35 cellular contexts compared by ENCODE assay signal in the genomic region with DNA sequence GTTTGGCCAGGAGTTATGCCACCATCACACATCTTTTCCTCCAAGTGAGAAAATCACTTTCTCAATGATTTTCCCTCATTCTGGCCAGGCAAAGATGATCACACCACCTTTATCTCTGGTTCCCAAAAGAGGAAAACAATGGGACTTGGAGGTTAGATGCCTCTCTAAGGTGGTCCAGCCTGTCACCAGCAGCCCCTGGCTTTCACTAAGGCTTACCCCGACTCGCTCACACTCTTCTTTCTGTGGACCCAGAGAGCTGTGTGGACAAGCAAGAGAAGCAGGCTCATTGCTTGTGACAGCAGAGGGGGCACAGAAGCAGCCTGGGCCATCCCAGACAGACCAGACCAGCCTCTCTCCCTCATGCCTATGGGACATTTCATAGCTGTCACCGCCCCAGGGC.
"Had no signal": no experiment of that assay in that cellular context is flagged by ENCODE, and none has a peak within 500 bp of the region (broad histone marks: within the 10 kb centered on the region; RNA-seq: fewer than 3 reads in every experiment).

No MANE protein-coding gene starts in this region.

- H3K4me3 Mint-ChIP-seq: activated CD4-positive, alpha-beta memory T cell treated with anti-CD3 and anti-CD28 coated beads for 36 hours; activated CD4-positive, alpha-beta T cell treated with anti-CD3 and anti-CD28 coated beads for 36 hours; activated CD4-positive, alpha-beta T cell treated with anti-CD3 and anti-CD28 coated beads, Interleukin-2, amount 10 ng/mL, durations not matched to agents 24 days and 14 days; activated CD8-positive, alpha-beta memory T cell treated with anti-CD3 and anti-CD28 coated beads, Interleukin-2, amount 10 ng/mL, durations not matched to agents 7 days and 5 days; activated CD8-positive, alpha-beta T cell treated with anti-CD3 and anti-CD28 coated beads, Interleukin-2, amount 10 ng/mL, durations not matched to agents 7 days and 5 days; activated naive CD4-positive, alpha-beta T cell treated with anti-CD3 and anti-CD28 coated beads for 36 hours; activated naive CD4-positive, alpha-beta T cell treated with anti-CD3 and anti-CD28 coated beads, Interleukin-2, amount 50 U/mL, for 24 hours; activated naive CD8-positive, alpha-beta T cell treated with anti-CD3 and anti-CD28 coated beads for 36 hours; activated naive CD8-positive, alpha-beta T cell treated with anti-CD3 and anti-CD28 coated beads, Interleukin-2, amount 50 U/mL, for 24 hours; activated T-helper 1 cell treated with anti-CD3 and anti-CD28 coated beads, Interleukin-12 subunit alpha, Interleukin-12 subunit beta, Interleukin-2, Interleukin-4 antibody, amounts not matched to agents 30 ng/mL and 10 ng/mL and 1 ng/mL, durations not matched to agents 14 hours and 24 hours and 36 hours; effector memory CD8-positive, alpha-beta T cell had no signal

- H3K27me3 ChIP-seq: adrenal gland, gastroesophageal sphincter, hepatocyte had no signal

- H3K27ac Mint-ChIP-seq: activated CD4-positive, alpha-beta memory T cell treated with anti-CD3 and anti-CD28 coated beads for 36 hours; activated CD4-positive, alpha-beta T cell treated with anti-CD3 and anti-CD28 coated beads for 36 hours; activated CD4-positive, alpha-beta T cell treated with anti-CD3 and anti-CD28 coated beads, Interleukin-2, amount 10 ng/mL, durations not matched to agents 24 days and 14 days; activated CD8-positive, alpha-beta memory T cell treated with anti-CD3 and anti-CD28 coated beads, Interleukin-2, amount 10 ng/mL, durations not matched to agents 7 days and 5 days; activated CD8-positive, alpha-beta T cell treated with anti-CD3 and anti-CD28 coated beads, Interleukin-2, amount 10 ng/mL, durations not matched to agents 7 days and 5 days; activated naive CD4-positive, alpha-beta T cell treated with anti-CD3 and anti-CD28 coated beads for 36 hours; activated naive CD4-positive, alpha-beta T cell treated with anti-CD3 and anti-CD28 coated beads, Interleukin-2, amount 50 U/mL, for 24 hours; activated naive CD8-positive, alpha-beta T cell treated with anti-CD3 and anti-CD28 coated beads for 36 hours; activated naive CD8-positive, alpha-beta T cell treated with anti-CD3 and anti-CD28 coated beads, Interleukin-2, amount 50 U/mL, for 24 hours; activated T-helper 1 cell treated with anti-CD3 and anti-CD28 coated beads, Interleukin-12 subunit alpha, Interleukin-12 subunit beta, Interleukin-2, Interleukin-4 antibody, amounts not matched to agents 30 ng/mL and 10 ng/mL and 1 ng/mL, durations not matched to agents 14 hours and 24 hours and 36 hours; activated T-helper 2 cell treated with anti-CD3 and anti-CD28 coated beads, Interferon-gamma antibody, Interleukin-2, Interleukin-4, amounts not matched to agents 10 μg/mL and 5 μg/mL and 100 μg/mL, durations not matched to agents 14 hours and 24 hours and 36 hours; effector memory CD8-positive, alpha-beta T cell had no signal

- H3K9me3 ChIP-seq: adrenal gland, body of pancreas, esophagus squamous epithelium, gastroesophageal sphincter, heart right ventricle had no signal

- H3K79me2 ChIP-seq: hepatocyte had no signal

- H3K4me2 ChIP-seq: hepatocyte had no signal

- H3K4me1 ChIP-seq: adrenal gland, body of pancreas, esophagus squamous epithelium, gastroesophageal sphincter, heart right ventricle had no signal

- H3K4me3 ChIP-seq: adrenal gland, body of pancreas, esophagus squamous epithelium, gastroesophageal sphincter, heart right ventricle, hepatocyte had no signal

- H3K36me3 ChIP-seq: adrenal gland, esophagus squamous epithelium, gastroesophageal sphincter, heart right ventricle had no signal

- H2AFZ ChIP-seq: hepatocyte had no signal

- FAIRE-seq: colon, endometrium, endothelial cell of umbilical vein had no signal

- H3K9me3 Mint-ChIP-seq: activated CD4-positive, alpha-beta memory T cell treated with anti-CD3 and anti-CD28 coated beads for 36 hours; activated CD4-positive, alpha-beta T cell treated with anti-CD3 and anti-CD28 coated beads, Interleukin-2, amount 10 ng/mL, durations not matched to agents 24 days and 14 days; activated naive CD4-positive, alpha-beta T cell treated with anti-CD3 and anti-CD28 coated beads for 36 hours; activated naive CD4-positive, alpha-beta T cell treated with anti-CD3 and anti-CD28 coated beads, Interleukin-2, amount 50 U/mL, for 24 hours; activated naive CD8-positive, alpha-beta T cell treated with anti-CD3 and anti-CD28 coated beads for 36 hours; activated naive CD8-positive, alpha-beta T cell treated with anti-CD3 and anti-CD28 coated beads, Interleukin-2, amount 50 U/mL, for 24 hours; activated T-helper 1 cell treated with anti-CD3 and anti-CD28 coated beads, Interleukin-12 subunit alpha, Interleukin-12 subunit beta, Interleukin-2, Interleukin-4 antibody, amounts not matched to agents 30 ng/mL and 10 ng/mL and 1 ng/mL, durations not matched to agents 14 hours and 24 hours and 36 hours; activated T-helper 2 cell treated with anti-CD3 and anti-CD28 coated beads, Interferon-gamma antibody, Interleukin-2, Interleukin-4, amounts not matched to agents 10 μg/mL and 5 μg/mL and 100 μg/mL, durations not matched to agents 14 hours and 24 hours and 36 hours; effector memory CD8-positive, alpha-beta T cell had no signal

- H3K36me3 Mint-ChIP-seq: activated CD4-positive, alpha-beta memory T cell treated with anti-CD3 and anti-CD28 coated beads for 36 hours; activated CD8-positive, alpha-beta memory T cell treated with anti-CD3 and anti-CD28 coated beads, Interleukin-2, amount 10 ng/mL, durations not matched to agents 7 days and 5 days; activated naive CD4-positive, alpha-beta T cell treated with anti-CD3 and anti-CD28 coated beads, Interleukin-2, amount 50 U/mL, for 24 hours; activated naive CD8-positive, alpha-beta T cell treated with anti-CD3 and anti-CD28 coated beads for 36 hours had no signal

- DNase-seq: activated CD4-positive, alpha-beta memory T cell treated with anti-CD3 and anti-CD28 coated beads for 36 hours; activated CD4-positive, alpha-beta T cell treated with anti-CD3 and anti-CD28 coated beads for 36 hours; activated CD4-positive, alpha-beta T cell treated with anti-CD3 and anti-CD28 coated beads, Interleukin-2, amount 10 ng/mL, durations not matched to agents 24 days and 14 days; activated CD4-positive, CD25-positive, alpha-beta regulatory T cell; activated CD4-positive, CD25-positive, alpha-beta regulatory T cell treated with anti-CD3 and anti-CD28 coated beads, Interleukin-2, amount 50 U/mL, for 72 hours; activated CD8-positive, alpha-beta memory T cell treated with anti-CD3 and anti-CD28 coated beads, Interleukin-2, amount 10 ng/mL, durations not matched to agents 7 days and 5 days; activated CD8-positive, alpha-beta memory T cell treated with anti-CD3 and anti-CD28 coated beads, Interleukin-2, amount 50 U/mL, for 4 hours; activated CD8-positive, alpha-beta T cell treated with anti-CD3 and anti-CD28 coated beads, Interleukin-2, amount 10 ng/mL, durations not matched to agents 7 days and 5 days; activated effector memory CD4-positive, alpha-beta T cell treated with anti-CD3 and anti-CD28 coated beads, Interleukin-2, amount 50 U/mL, for 16 hours; activated naive CD4-positive, alpha-beta T cell treated with anti-CD3 and anti-CD28 coated beads for 36 hours; activated naive CD8-positive, alpha-beta T cell treated with anti-CD3 and anti-CD28 coated beads for 36 hours; activated naive CD8-positive, alpha-beta T cell treated with anti-CD3 and anti-CD28 coated beads, Interleukin-2, amount 50 U/mL, for 24 hours; activated T-cell treated with anti-CD3 and anti-CD28 coated beads, Interleukin-2, amount 50 U/mL, for 1 hour; activated T-cell treated with anti-CD3 and anti-CD28 coated beads, Interleukin-2, amount 50 U/mL, for 48 hours; adrenal gland; amygdala; aorta; body of pancreas; caudate nucleus; cortex of kidney; dermis blood vessel endothelial cell; effector CD4-positive, alpha-beta T cell; effector memory CD8-positive, alpha-beta T cell; esophagus squamous epithelium; foreskin melanocyte; heart right ventricle had no signal

- H3K4me1 Mint-ChIP-seq: activated CD4-positive, alpha-beta T cell treated with anti-CD3 and anti-CD28 coated beads for 36 hours; activated CD4-positive, alpha-beta T cell treated with anti-CD3 and anti-CD28 coated beads, Interleukin-2, amount 10 ng/mL, durations not matched to agents 24 days and 14 days; activated CD8-positive, alpha-beta memory T cell treated with anti-CD3 and anti-CD28 coated beads, Interleukin-2, amount 10 ng/mL, durations not matched to agents 7 days and 5 days; activated naive CD4-positive, alpha-beta T cell treated with anti-CD3 and anti-CD28 coated beads, Interleukin-2, amount 50 U/mL, for 24 hours; activated naive CD8-positive, alpha-beta T cell treated with anti-CD3 and anti-CD28 coated beads for 36 hours; activated naive CD8-positive, alpha-beta T cell treated with anti-CD3 and anti-CD28 coated beads, Interleukin-2, amount 50 U/mL, for 24 hours had no signal

- H3K27ac ChIP-seq: adrenal gland, body of pancreas, epithelial cell of prostate, esophagus squamous epithelium, gastroesophageal sphincter, heart right ventricle, hepatocyte had no signal
